27 cellular contexts compared by ENCODE assay signal in genomic region chr14:80419769-80420168, GRCh38.
"Had no signal": no experiment of that assay in that cellular context is flagged by ENCODE, and none has a peak within 500 bp of the region (broad histone marks: within the 10 kb centered on the region; RNA-seq: fewer than 3 reads in every experiment).

No MANE protein-coding gene starts in this region.

- ATAC-seq: activated CD4-positive, alpha-beta T cell treated with anti-CD3 and anti-CD28 coated beads for 36 hours; activated T-helper 17 cell treated with anti-CD3 and anti-CD28 coated beads, Interleukin-2, amount 50 U/mL, for 72 hours had no signal

- H3K4me1 ChIP-seq: Peyer's patch, SJCRH30 had no signal

- H3K27ac Mint-ChIP-seq: activated CD4-positive, alpha-beta memory T cell treated with anti-CD3 and anti-CD28 coated beads, Interleukin-2, amount 10 ng/mL, durations not matched to agents 7 days and 5 days; activated CD4-positive, alpha-beta T cell treated with anti-CD3 and anti-CD28 coated beads for 36 hours; activated naive CD4-positive, alpha-beta T cell treated with anti-CD3 and anti-CD28 coated beads, Interleukin-2, amount 10 ng/mL, durations not matched to agents 7 days and 5 days; activated naive CD8-positive, alpha-beta T cell treated with anti-CD3 and anti-CD28 coated beads for 36 hours; activated T-helper 17 cell treated with anti-CD3 and anti-CD28 coated beads, Interleukin-2, amount 50 U/mL, for 72 hours; IgD-negative memory B cell had no signal

- H3K4me3 ChIP-seq: Peyer's patch, SJCRH30 had no signal

- H3K36me3 ChIP-seq: Peyer's patch, SJCRH30, WERI-Rb-1 had no signal

- H3K4me3 Mint-ChIP-seq: activated CD4-positive, alpha-beta memory T cell treated with anti-CD3 and anti-CD28 coated beads, Interleukin-2, amount 10 ng/mL, durations not matched to agents 7 days and 5 days; activated CD4-positive, alpha-beta T cell treated with anti-CD3 and anti-CD28 coated beads for 36 hours; activated naive CD4-positive, alpha-beta T cell treated with anti-CD3 and anti-CD28 coated beads, Interleukin-2, amount 10 ng/mL, durations not matched to agents 7 days and 5 days; activated naive CD8-positive, alpha-beta T cell treated with anti-CD3 and anti-CD28 coated beads for 36 hours; activated T-helper 17 cell treated with anti-CD3 and anti-CD28 coated beads, Interleukin-2, amount 50 U/mL, for 72 hours; brain; central memory CD8-positive, alpha-beta T cell; IgD-negative memory B cell had no signal

- H3K27ac ChIP-seq: Peyer's patch, RWPE1, SJCRH30, WERI-Rb-1 had no signal

- H3K27me3 ChIP-seq: Peyer's patch, SJCRH30 had no signal

- H3K4me1 Mint-ChIP-seq: activated CD4-positive, alpha-beta memory T cell treated with anti-CD3 and anti-CD28 coated beads, Interleukin-2, amount 10 ng/mL, durations not matched to agents 7 days and 5 days; activated CD4-positive, alpha-beta T cell treated with anti-CD3 and anti-CD28 coated beads for 36 hours; activated naive CD4-positive, alpha-beta T cell treated with anti-CD3 and anti-CD28 coated beads, Interleukin-2, amount 10 ng/mL, durations not matched to agents 7 days and 5 days; activated naive CD8-positive, alpha-beta T cell treated with anti-CD3 and anti-CD28 coated beads for 36 hours; activated T-helper 17 cell treated with anti-CD3 and anti-CD28 coated beads, Interleukin-2, amount 50 U/mL, for 72 hours; brain; central memory CD8-positive, alpha-beta T cell; IgD-negative memory B cell had no signal

- DNase-seq: activated CD4-positive, alpha-beta memory T cell treated with anti-CD3 and anti-CD28 coated beads, Interleukin-2, amount 10 ng/mL, durations not matched to agents 7 days and 5 days; activated CD4-positive, alpha-beta T cell treated with anti-CD3 and anti-CD28 coated beads for 36 hours; activated CD4-positive, alpha-beta T cell treated with anti-CD3 and anti-CD28 coated beads, Interleukin-2, amount 50 U/mL, for 1 hour; activated gamma-delta T cell treated with Interleukin-2 at 50 U/mL for 16 hours; activated naive CD4-positive, alpha-beta T cell treated with anti-CD3 and anti-CD28 coated beads, Interleukin-2, amount 10 ng/mL, durations not matched to agents 7 days and 5 days; activated naive CD8-positive, alpha-beta T cell treated with anti-CD3 and anti-CD28 coated beads for 36 hours; activated T-cell treated with anti-CD3 and anti-CD28 coated beads for 4 hours; activated T-cell treated with anti-CD3 and anti-CD28 coated beads, Interleukin-2, amount 50 U/mL, for 48 hours; KG1; NCI-H1048; NCI-H2029; NCI-H2107; NCI-H2227 treated with DMSO at 0.1 percent for 48 hours; NCI-H446 treated with DMSO at 0.1 percent for 48 hours; NCI-H524 treated with DMSO at 0.1 percent for 48 hours; NK-92 treated with Interleukin-12 subunit alpha and Interleukin-12 subunit beta, amount 100 ng/mL, for 24 hours; Peyer's patch; Right ventricle myocardium superior; SJCRH30; SK-N-SH; T-helper 1 cell; WERI-Rb-1 had no signal

- H3K9me3 Mint-ChIP-seq: activated CD4-positive, alpha-beta memory T cell treated with anti-CD3 and anti-CD28 coated beads, Interleukin-2, amount 10 ng/mL, durations not matched to agents 7 days and 5 days; activated naive CD4-positive, alpha-beta T cell treated with anti-CD3 and anti-CD28 coated beads, Interleukin-2, amount 10 ng/mL, durations not matched to agents 7 days and 5 days; activated naive CD8-positive, alpha-beta T cell treated with anti-CD3 and anti-CD28 coated beads for 36 hours; activated T-helper 17 cell treated with anti-CD3 and anti-CD28 coated beads, Interleukin-2, amount 50 U/mL, for 72 hours; brain; central memory CD8-positive, alpha-beta T cell had no signal

- H3K4me2 ChIP-seq: SK-N-SH had no signal

- H3K9me3 ChIP-seq: Peyer's patch, SJCRH30, SK-N-SH had no signal

- H3K27me3 Mint-ChIP-seq: activated CD4-positive, alpha-beta memory T cell treated with anti-CD3 and anti-CD28 coated beads, Interleukin-2, amount 10 ng/mL, durations not matched to agents 7 days and 5 days; activated CD4-positive, alpha-beta T cell treated with anti-CD3 and anti-CD28 coated beads for 36 hours; activated naive CD4-positive, alpha-beta T cell treated with anti-CD3 and anti-CD28 coated beads, Interleukin-2, amount 10 ng/mL, durations not matched to agents 7 days and 5 days; activated naive CD8-positive, alpha-beta T cell treated with anti-CD3 and anti-CD28 coated beads for 36 hours; activated T-helper 17 cell treated with anti-CD3 and anti-CD28 coated beads, Interleukin-2, amount 50 U/mL, for 72 hours; brain; central memory CD8-positive, alpha-beta T cell had no signal

- H3K36me3 Mint-ChIP-seq: activated naive CD4-positive, alpha-beta T cell treated with anti-CD3 and anti-CD28 coated beads, Interleukin-2, amount 10 ng/mL, durations not matched to agents 7 days and 5 days; activated naive CD8-positive, alpha-beta T cell treated with anti-CD3 and anti-CD28 coated beads for 36 hours; brain; IgD-negative memory B cell had no signal

- H3K9ac ChIP-seq: SK-N-SH had no signal
